18 cellular contexts compared by ENCODE assay signal in the genomic region with DNA sequence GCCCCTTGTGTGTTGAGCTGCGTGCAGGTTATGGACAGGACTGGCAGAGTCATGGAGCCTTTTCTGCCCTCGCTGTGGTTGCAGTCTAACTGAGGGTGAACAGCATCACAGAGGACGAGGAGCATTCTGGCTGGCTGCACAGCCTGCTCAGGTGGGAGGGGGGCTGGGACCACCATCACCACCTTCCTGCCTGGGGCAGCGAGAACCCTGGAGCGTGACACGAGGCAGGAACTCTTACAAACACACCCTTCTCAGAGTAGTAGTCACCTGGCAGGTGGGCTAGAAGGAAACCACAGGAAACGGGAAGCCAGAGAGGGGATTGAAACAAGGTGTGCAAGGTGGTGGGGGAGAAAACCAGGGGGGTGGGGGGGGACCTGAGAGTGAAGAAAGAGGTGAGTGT. TPM values are rescaled to one million over a fixed set of nuclear protein-coding genes. Genes with fewer than 3 reads are reported as not detected.
"Had no signal": no experiment of that assay in that cellular context is flagged by ENCODE, and none has a peak within 500 bp of the region (broad histone marks: within the 10 kb centered on the region; RNA-seq: fewer than 3 reads in every experiment).

No MANE protein-coding gene starts in this region.

- H3K4me1 ChIP-seq: breast epithelium had no signal

- FAIRE-seq: islet of Langerhans had no signal

- H3K4me3 ChIP-seq: breast epithelium, dorsolateral prefrontal cortex, esophagus muscularis mucosa, left ventricle myocardium inferior, ovary, sigmoid colon, tibial artery had no signal

- H3K27me3 Mint-ChIP-seq: activated CD4-positive, alpha-beta T cell treated with anti-CD3 and anti-CD28 coated beads for 36 hours had no signal

- H3K4me3 Mint-ChIP-seq: activated CD4-positive, alpha-beta T cell treated with anti-CD3 and anti-CD28 coated beads for 36 hours; activated T-helper 1 cell treated with anti-CD3 and anti-CD28 coated beads, Interleukin-12 subunit alpha, Interleukin-12 subunit beta, Interleukin-2, Interleukin-4 antibody, amounts not matched to agents 30 ng/mL and 10 ng/mL and 1 ng/mL, durations not matched to agents 14 hours and 24 hours and 36 hours; neural crest cell had no signal

- H3K27me3 ChIP-seq: esophagus muscularis mucosa, ovary, sigmoid colon, tibial artery had no signal

- H3K27ac Mint-ChIP-seq: activated CD4-positive, alpha-beta T cell treated with anti-CD3 and anti-CD28 coated beads for 36 hours; activated T-helper 1 cell treated with anti-CD3 and anti-CD28 coated beads, Interleukin-12 subunit alpha, Interleukin-12 subunit beta, Interleukin-2, Interleukin-4 antibody, amounts not matched to agents 30 ng/mL and 10 ng/mL and 1 ng/mL, durations not matched to agents 14 hours and 24 hours and 36 hours had no signal

- H3K27ac ChIP-seq: breast epithelium, dorsolateral prefrontal cortex, esophagus muscularis mucosa, left ventricle myocardium inferior, ovary, sigmoid colon, tibial artery, VCaP had no signal

- H3K9me3 Mint-ChIP-seq: activated T-helper 1 cell treated with anti-CD3 and anti-CD28 coated beads, Interleukin-12 subunit alpha, Interleukin-12 subunit beta, Interleukin-2, Interleukin-4 antibody, amounts not matched to agents 30 ng/mL and 10 ng/mL and 1 ng/mL, durations not matched to agents 14 hours and 24 hours and 36 hours; neural crest cell had no signal

- DNase-seq: left ventricle myocardium inferior; mesenchymal stem cell; sigmoid colon; stimulated activated CD4-positive, alpha-beta T cell treated with anti-CD3 and anti-CD28 coated beads, Interleukin-12 subunit alpha, Interleukin-12 subunit beta, amount 100 ng/mL, for 4 hours; stimulated activated CD4-positive, alpha-beta T cell treated with anti-CD3 and anti-CD28 coated beads, Interleukin-2, amount 100 ng/mL, for 48 hours; stimulated activated CD8-positive, alpha-beta memory T cell treated with anti-CD3 and anti-CD28 coated beads, Interleukin-4, amount 100 ng/mL, for 48 hours; T1000; tibial artery had no signal

- H3K36me3 ChIP-seq: breast epithelium, esophagus muscularis mucosa, left ventricle myocardium inferior, ovary, sigmoid colon, tibial artery had no signal

- H3K9me3 ChIP-seq: breast epithelium, esophagus muscularis mucosa, left ventricle myocardium inferior, ovary, sigmoid colon, tibial artery had no signal

RNA-seq across cellular contexts. Expression of a gene that starts 25.6 kb away (rescaled TPM):
- total RNA-seq: esophagus muscularis mucosa, fibroblast of villous mesenchyme had no signal

RNA-seq across cellular contexts. Expression of a gene that starts 26.2 kb away (rescaled TPM):
- total RNA-seq: activated CD4-positive, alpha-beta T cell treated with anti-CD3 and anti-CD28 coated beads for 36 hours; activated T-helper 1 cell treated with anti-CD3 and anti-CD28 coated beads, Interleukin-12 subunit alpha, Interleukin-12 subunit beta, Interleukin-2, Interleukin-4 antibody, amounts not matched to agents 30 ng/mL and 10 ng/mL and 1 ng/mL, durations not matched to agents 14 hours and 24 hours and 36 hours; breast epithelium; dorsolateral prefrontal cortex; esophagus muscularis mucosa; fibroblast of villous mesenchyme; left ventricle myocardium inferior; neural crest cell; ovary; sigmoid colon had no signal
- polyA plus RNA-seq: ovary, sigmoid colon had no signal
